ENCODE assay signal across 8 cellular contexts in genomic region chr6:73580247-73581149, GRCh38. TPM values are rescaled to one million over a fixed set of nuclear protein-coding genes. Genes with fewer than 3 reads are reported as not detected.
DNase-seq lines count a peak whose midpoint lies in the region; ATAC-seq and TF ChIP-seq lines count a peak whose summit lies in the region.

No MANE protein-coding gene starts in this region.

- H4K20me1 ChIP-seq in HCT116 (ENCODE audit: insufficient read depth) = no peaks in the 10 kb centered on the region

- POLR2A ChIA-PET in HCT116 (lab: Charles Lee) = interaction anchor here (0.7 to 4.9 kb wide), 12 partner anchors 9 to 119 kb away, joined by 3 to 68 read pairs (median 4); partner anchors contain the start of genes EEF1A1 and MTO1

- H3K4me2 ChIP-seq in HCT116 (ENCODE audit: low read length) = peak overlapping the region; percentile 82

- peak; percentile 52; the same call in 1 of the 2 replicates for TF ChIP-seq RAD21 in HCT116 (IDR thresholded peaks at IDR 0.05; ENCODE audit: low read depth)

- no peaks in the 10 kb centered on the region for H3K9me3 ChIP-seq in HCT116 (ENCODE audit: control insufficient read depth in 1 of 2, insufficient read depth in 1 of 2, low read depth in 1 of 2, low read length in 2 of 2)
- H3K9me3 ChIP-seq in ectodermal cell (ENCODE audit: control insufficient read depth, low read length) = no peaks in the 10 kb centered on the region

- peak in 2 of 3 experiments; percentile 62 to 67; a peak in 4 of 6 replicates for TF ChIP-seq CTCF in HCT116 (IDR thresholded peaks at IDR 0.05 in 2 of 3, conservative IDR thresholded peaks at IDR 0.05 in 1 of 3; ENCODE audit: borderline replicate concordance in 1 of 3, insufficient read depth in 1 of 3, low read depth in 2 of 3, low read length in 2 of 3)
- peak; percentile 78 for TF ChIP-seq CTCF in NB4 (IDR thresholded peaks at IDR 0.05; ENCODE audit: low read depth, low read length)

- H3K27me3 Mint-ChIP-seq in memory B cell = no peaks in the 10 kb centered on the region

- peak overlapping the region; percentile 81 for H3K9ac ChIP-seq in HCT116 (ENCODE audit: low read length)

- H3K4me1 ChIP-seq in HCT116 (ENCODE audit: control insufficient read depth in 1 of 2, insufficient read depth in 2 of 2, low read length in 2 of 2) = peaks cover 59% of the 10 kb centered on the region in 2 experiments
- H3K4me1 ChIP-seq in ectodermal cell (ENCODE audit: control insufficient read depth, insufficient read depth, low read length) = peaks cover 18% of the 10 kb centered on the region

- BruUV-seq in HCT116 (replicated peaks; lab: Mats Ljungman, UMichigan) = TSS peak; percentile 97

- H3K27ac ChIP-seq in HCT116 (ENCODE audit: low read depth, low read length) (peak overlapping the region; percentile 97), ectodermal cell (ENCODE audit: insufficient read depth, low read depth, low read length, poor library complexity, severe bottlenecking) (peak overlapping the region; percentile 98)

- no peaks in the 10 kb centered on the region for H3K79me2 ChIP-seq in HCT116 (ENCODE audit: insufficient read depth, low read length)

- H3K36me3 ChIP-seq in HCT116 (ENCODE audit: control insufficient read depth in 1 of 2, insufficient read depth in 2 of 2, low read length in 2 of 2) = no peaks in the 10 kb centered on the region
- no peaks in the 10 kb centered on the region for H3K36me3 ChIP-seq in ectodermal cell (ENCODE audit: control insufficient read depth, insufficient read depth, low read length)

- peak; percentile 45 for TF ChIP-seq POLR2A in HCT116 (IDR thresholded peaks at IDR 0.05; ENCODE audit: borderline replicate concordance, extremely low read depth, insufficient read depth, insufficient read length)
- peak; percentile 31 for TF ChIP-seq POLR2A in NB4 (IDR thresholded peaks at IDR 0.05; ENCODE audit: extremely low read depth, insufficient read length)

- H3K9me2 ChIP-seq in HCT116 (ENCODE audit: insufficient read depth) = no peaks in the 10 kb centered on the region

- peaks cover 18% of the 10 kb centered on the region for H3K4me1 Mint-ChIP-seq in memory B cell

- peak overlapping the region; percentile 84 for H3K4me3 Mint-ChIP-seq in memory B cell

- H3K4me3 ChIP-seq in HCT116 (replicated peaks in 1 of 2; ENCODE audit: low read depth in 1 of 2, low read length in 2 of 2) (peak overlapping the region; percentile 37 to 52), NB4 (ENCODE audit: low read depth, low read length) (peak overlapping the region; percentile 25), ectodermal cell (ENCODE audit: insufficient read depth, low read depth, low read length) (peak overlapping the region; percentile 5)

- H3K36me3 Mint-ChIP-seq in memory B cell = peaks cover 3% of the 10 kb centered on the region

- H3K27ac Mint-ChIP-seq in memory B cell = peak overlapping the region; percentile 99

- ATAC-seq in HCT116 (peak; percentile 82), memory B cell (ENCODE audit: low read depth) (peak; percentile 76)

- RAD21 ChIA-PET in HCT116 (lab: Charles Lee; ENCODE audit: low non-redundant PET in 1 of 2, low total read pairs in 2 of 2, uncharacterized antibody in 2 of 2, unreplicated experiment in 2 of 2) = interaction anchor here (0.5 to 1.4 kb wide), 5 partner anchors 27 to 67 kb away, joined by 3 to 5 read pairs (median 3); partner anchors contain the start of gene EEF1A1 (in 1 of the 2)

- CTCF ChIA-PET in HCT116 (lab: Charles Lee) = interaction anchor here (0.9 to 1.4 kb wide), 4 partner anchors 14 to 72 kb away, joined by 3 to 4 read pairs (median 4); no protein-coding TSS in a partner anchor

- no peak overlapping the region for H2AFZ ChIP-seq in HCT116 (ENCODE audit: low read depth, low read length, poor library complexity, severe bottlenecking)

- H3K27me3 ChIP-seq in HCT116 (ENCODE audit: insufficient read depth, low read length) (no peaks in the 10 kb centered on the region), ectodermal cell (ENCODE audit: control insufficient read depth, insufficient read depth, low read length, poor library complexity, severe bottlenecking) (no peaks in the 10 kb centered on the region)

- WGBS in ectodermal cell, 2 experiments = 6% methylated on average over 20 to 21 of the region's 21 CpGs

- H3K9me3 Mint-ChIP-seq in memory B cell = peaks cover 2% of the 10 kb centered on the region

- intact Hi-C loops in HCT116 (cut with micrococcal nuclease) = loop anchor here (1.0 to 5.0 kb wide), 2 partner anchors 59 to 72 kb away; partner anchors contain the start of genes EEF1A1 and SLC17A5

- DNase-seq in GM04504 (ENCODE audit: low read depth) (peak; percentile 98), HCT116 (ENCODE audit: low read depth, low spot score) (peak; percentile 96), NB4 (ENCODE audit: low read depth) (peak; percentile 93), memory B cell (ENCODE audit: low spot score in 2 of 2) (peak; percentile 48 to 57), NCI-H2029 (lab: John Stamatoyannopoulos, UW) (no peak)
- DNase-seq in activated CD4-positive, alpha-beta T cell treated with anti-CD3 and anti-CD28 coated beads, Interleukin-2, amount 50 U/mL, for 48 hours = peak; percentile 80 to 86
- DNase-seq in stimulated activated CD4-positive, alpha-beta T cell treated with anti-CD3 and anti-CD28 coated beads, TNF-alpha, amount 100 ng/mL, for 48 hours (ENCODE audit: low read depth in 3 of 3) = peak; percentile 56 to 67 (median 61)

TF ChIP-seq in HCT116, 20 proteins besides CTCF, POLR2A, EP300 and RAD21 (continues in another document):
- TF ChIP-seq FOSL1 (IDR thresholded peaks at IDR 0.05; ENCODE audit: low read depth) (peak; percentile 98), REST (IDR thresholded peaks at IDR 0.05; ENCODE audit: low read depth) (no peak), TCF7L2 (IDR thresholded peaks at IDR 0.05; ENCODE audit: borderline replicate concordance, extremely low read depth, insufficient read depth, insufficient read length) (peak; percentile 88), POLR2AphosphoS5 (IDR thresholded peaks at IDR 0.05; ENCODE audit: low read depth, low read length) (peak; percentile 65), MAX (IDR thresholded peaks at IDR 0.05) (no peak; the same call in none of the 2 replicates), YY1 (IDR thresholded peaks at IDR 0.05; ENCODE audit: extremely low read depth, insufficient replicate concordance, low read depth, low read length) (peak; percentile 3), SP1 (IDR thresholded peaks at IDR 0.05; ENCODE audit: low read depth) (peak; percentile 93), EZH2phosphoT487 (IDR thresholded peaks at IDR 0.05; ENCODE audit: borderline replicate concordance) (no peak), SIN3A (IDR thresholded peaks at IDR 0.05; ENCODE audit: low read depth) (peak; percentile 80; the same call in 1 of the 2 replicates), ELF1 (IDR thresholded peaks at IDR 0.05; ENCODE audit: borderline replicate concordance, low read depth) (no peak; the same call in 1 of the 2 replicates), ZNF274 (IDR thresholded peaks at IDR 0.05; ENCODE audit: low read depth, low read length) (no peak), JUND (IDR thresholded peaks at IDR 0.05) (peak; percentile 98), SRF (IDR thresholded peaks at IDR 0.05; ENCODE audit: low read depth) (peak; percentile 67), EZH2 (IDR thresholded peaks at IDR 0.05) (no peak), ZFX (IDR thresholded peaks at IDR 0.05) (no peak), EGR1 (IDR thresholded peaks at IDR 0.05; ENCODE audit: low read depth) (peak; percentile 49; the same call in 1 of the 2 replicates), CEBPB (IDR thresholded peaks at IDR 0.05; ENCODE audit: low read depth) (peak; percentile 86), ATF3 (IDR thresholded peaks at IDR 0.05) (no peak)

RNA-seq across cellular contexts. Expression of gene EEF1A1, which starts 59.7 kb away (rescaled TPM):
- 12,560 TPM for total RNA-seq in HCT116 (2021; ENCODE audit: unreplicated experiment)
- polyA plus RNA-seq in HCT116 (2012) = 13,732 and 15,309 TPM in 2 replicates
- 12,851 TPM for polyA plus RNA-seq in ectodermal cell (2013, experiment 1 of 4)
- 12,629 TPM for polyA plus RNA-seq in ectodermal cell (2013, experiment 2 of 4)
- polyA plus RNA-seq in ectodermal cell (2013, experiment 3 of 4) = 9,874 TPM
- 10,984 TPM for polyA plus RNA-seq in ectodermal cell (2013, experiment 4 of 4)
